ENCODE assay signal across 22 cellular contexts in the genomic region with DNA sequence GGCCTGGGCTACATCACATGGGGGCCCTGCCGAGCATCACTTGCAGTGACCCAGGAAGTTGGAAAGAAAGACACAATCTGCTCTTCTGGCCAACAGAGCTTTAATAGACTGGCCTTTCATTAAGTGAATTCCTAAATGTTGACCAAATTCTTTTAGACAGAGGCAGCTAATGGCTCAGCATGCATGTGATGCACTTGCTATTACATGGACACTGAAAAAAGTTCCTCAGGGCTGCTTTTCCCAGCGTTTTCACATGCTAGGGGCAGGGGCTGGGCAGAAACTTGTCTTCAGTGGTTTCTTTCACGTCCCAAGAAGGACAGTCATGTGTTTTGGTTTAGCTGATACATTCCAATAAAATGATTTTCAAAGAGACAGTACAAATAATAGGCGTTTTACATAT.
DNase-seq lines count a peak whose midpoint lies in the region; ATAC-seq and TF ChIP-seq lines count a peak whose summit lies in the region.
"Had no signal": no experiment of that assay in that cellular context is flagged by ENCODE, and none has a peak within 500 bp of the region (broad histone marks: within the 10 kb centered on the region; RNA-seq: fewer than 3 reads in every experiment).

No MANE protein-coding gene starts in this region.

- in situ Hi-C loops in SK-MEL-5 (cut with HindIII; ENCODE audit: low pct_unique_long_range_greater_than_20kb, low sequenced_read_pairs) = no loop called here

- TF ChIP-seq CTCF in AG09319 (IDR thresholded peaks at IDR 0.05; ENCODE audit: low read depth, low read length) = no peak

- ATAC-seq in HG02970 (IDR thresholded peaks at IDR 0.05; ENCODE audit: low FRiP score, unreplicated experiment) = no peak
- ATAC-seq: GM23338 had no signal

- DNase-seq in AG09319 (ENCODE audit: extremely low read depth, low read depth) = peak; percentile 11
- peak; percentile 63 for DNase-seq in EL
- peak; percentile 100 for DNase-seq in SK-MEL-5 (ENCODE audit: low read depth, low spot score)
- DNase-seq in foreskin melanocyte = peak; percentile 100
- DNase-seq in occipital lobe (lab: John Stamatoyannopoulos, UW) = no peak
- no peak for DNase-seq in NCI-H2107 treated with DMSO at 0.1 percent for 48 hours (lab: John Stamatoyannopoulos, UW; ENCODE audit: unreplicated experiment)
- no peak for DNase-seq in OCI-M2 (lab: John Stamatoyannopoulos, UW; ENCODE audit: unreplicated experiment)
- DNase-seq: Caco-2; CD4-positive, alpha-beta T cell; DND-41; GDM1; IMR-90; NCI-H1092 treated with DMSO at 0.1 percent for 48 hours; NCI-H146; NCI-H2029; NCI-H2171 treated with DMSO at 0.1 percent for 48 hours; NCI-H524 treated with DMSO at 0.1 percent for 48 hours; NCI-H82; Right ventricle myocardium superior; SW 1271 had no signal

Comparison
In these comparisons a context has a peak if more than half of its experiments do, and no peak if none do; other contexts are left out.
1. DNase-seq: peak in AG09319 (single experiment), EL (single experiment), SK-MEL-5 (single experiment) and foreskin melanocyte (single experiment); none in occipital lobe (single experiment), NCI-H2107 treated with DMSO at 0.1 percent for 48 hours (single experiment) and OCI-M2 (single experiment).